ENCODE assay signal across 8 cellular contexts in genomic region chr19:5790573-5791520, GRCh38. TPM values are rescaled to one million over a fixed set of nuclear protein-coding genes. Genes with fewer than 3 reads are reported as not detected.
DNase-seq lines count a peak whose midpoint lies in the region; ATAC-seq, FAIRE-seq and TF ChIP-seq lines count a peak whose summit lies in the region.

TSS of gene DUS3L (minus strand) at chr19:5791163. CDS start at chr19:5791141, 22 bp downstream.

- H3K4me3 ChIP-seq in adrenal gland = peak within 1 kb of the TSS; percentile 33 to 74 (median 66)
- peak within 1 kb of the TSS; percentile 59 to 97 (median 82) for H3K4me3 ChIP-seq in heart left ventricle

- H3K27ac Mint-ChIP-seq in type B pancreatic cell = peak within 1 kb of the TSS; percentile 100

- peaks cover 11% of the 10 kb centered on the region for H3K36me3 Mint-ChIP-seq in type B pancreatic cell

- no peaks in the 10 kb centered on the region for H3K27me3 Mint-ChIP-seq in type B pancreatic cell

- H3K9me3 ChIP-seq in adrenal gland (replicated peaks in 1 of 3) (no peaks in the 10 kb centered on the region), heart left ventricle (no peaks in the 10 kb centered on the region)

- DNase-seq in GM12892 (ENCODE audit: insufficient read length) (peak; percentile 99), NCI-H146 (lab: John Stamatoyannopoulos, UW) (peak; percentile 95), T-helper 1 cell (peak; percentile 92 to 98 (median 95)), adrenal gland (peak; percentile 96 to 99 (median 98)), heart left ventricle (peak; percentile 95 to 98 (median 97)), pons (ENCODE audit: low spot score) (peak; percentile 97), type B pancreatic cell (ENCODE audit: extremely low spot score, unreplicated experiment) (peak; percentile 98)

- H3K4me1 ChIP-seq in adrenal gland (replicated peaks in 1 of 2) (peaks cover 6 to 8% of the 10 kb centered on the region in 2 donors), heart left ventricle (peaks cover 0 to 11% (median 6%) of the 10 kb centered on the region in 12 donors)

- WGBS in adrenal gland, 4 donors = 10 to 43% (median 13%) methylated on average over 17 to 71 of the region's 71 CpGs
- WGBS in heart left ventricle, 4 donors = 10 to 14% (median 12%) methylated on average over 57 to 71 of the region's 71 CpGs

- H3K36me3 ChIP-seq in adrenal gland (replicated peaks in 1 of 2) (peaks cover 0 to 42% of the 10 kb centered on the region in 2 donors), heart left ventricle (peaks cover 2 to 42% (median 41%) of the 10 kb centered on the region in 9 donors)

- H3K27ac ChIP-seq in adrenal gland = peak within 1 kb of the TSS; percentile 85 to 99 (median 96)
- peak within 1 kb of the TSS; percentile 90 to 100 (median 96) for H3K27ac ChIP-seq in heart left ventricle

- peaks cover 5% of the 10 kb centered on the region for H3K9me3 Mint-ChIP-seq in type B pancreatic cell

- peak; percentile 100 for FAIRE-seq in GM12892 (lab: Jason Lieb, UNC)

- intact Hi-C loops in adrenal gland (cut with DNase I) (no loop called here), heart left ventricle (cut with DNase I) (loop anchor here in 4 of 10 donors (2.0 to 10.0 kb wide), 4 partner anchors 69 to 169 kb away; partner anchors contain the start of genes CATSPERD (in 2 of the 4), LONP1 (in 2 of the 4), HSD11B1L (in 1 of the 4) and MICOS13 (in 1 of the 4))

- H3K4me3 Mint-ChIP-seq in type B pancreatic cell = peak within 1 kb of the TSS; percentile 100

- H3K27me3 ChIP-seq in adrenal gland (no peaks in the 10 kb centered on the region), heart left ventricle (no peaks in the 10 kb centered on the region)

- TF ChIP-seq POLR2A in GM12892 (IDR thresholded peaks at IDR 0.05; ENCODE audit: low read depth, low read length) (peak; percentile 91), adrenal gland (IDR thresholded peaks at IDR 0.05) (peak; percentile 79 to 82), heart left ventricle (IDR thresholded peaks at IDR 0.05) (peak in 1 of 2 donors; percentile 48)

- H3K4me1 Mint-ChIP-seq in type B pancreatic cell (ENCODE audit: unreplicated experiment) = peaks cover 10% of the 10 kb centered on the region

- ATAC-seq in HG02852 (IDR thresholded peaks at IDR 0.05; ENCODE audit: unreplicated experiment) (peak; percentile 90), heart left ventricle (peak; percentile 97)

- TF ChIP-seq CTCF in adrenal gland (IDR thresholded peaks at IDR 0.05) = peak in 1 of 6 experiments; percentile 15
- no peak for TF ChIP-seq CTCF in heart left ventricle (IDR thresholded peaks at IDR 0.05)
- TF ChIP-seq CTCF in type B pancreatic cell (conservative IDR thresholded peaks at IDR 0.05) = no peak

RNA-seq across cellular contexts. Expression of gene DUS3L, which starts in this region (rescaled TPM):
- 31.9 TPM for polyA plus RNA-seq in GM12892 (2012; ENCODE audit: missing spikeins)
- total RNA-seq in adrenal gland (10 to 100 TPM; 15.5 to 48.3 (median 31.5) TPM), heart left ventricle (10 to 100 TPM; 12.0 to 19.9 (median 15.3) TPM), type B pancreatic cell (ENCODE audit: low replicate concordance) (38.6 and 45.0 TPM in 2 replicates)
- polyA plus RNA-seq in adrenal gland (100 to 1,000 TPM in 1 of 3 donors, 10 to 100 TPM in 2; 10.9 to 142 (median 90.2) TPM), heart left ventricle (10 to 100 TPM; 17.3 to 20.7 TPM)

Comparison
In these comparisons a context has a peak if more than half of its experiments do, and no peak if none do; other contexts are left out.
1. Peak in every context shown above with its lines: DNase-seq, ATAC-seq, H3K4me3 ChIP-seq and H3K27ac ChIP-seq.